21 cellular contexts compared by ENCODE assay signal in genomic region chr16:73713301-73713700, GRCh38.
DNase-seq lines count a peak whose midpoint lies in the region; ATAC-seq and TF ChIP-seq lines count a peak whose summit lies in the region.
"Had no signal": no experiment of that assay in that cellular context is flagged by ENCODE, and none has a peak within 500 bp of the region (broad histone marks: within the 10 kb centered on the region; RNA-seq: fewer than 3 reads in every experiment).

No MANE protein-coding gene starts in this region.

- TF ChIP-seq CTCF in dorsolateral prefrontal cortex (IDR thresholded peaks at IDR 0.05 in 54 of 56, conservative IDR thresholded peaks at IDR 0.05 in 2 of 56; ENCODE audit: low read depth in 1 of 56, partially characterized antibody in 56 of 56): peak in 13 of 56 donors; percentile 7 to 61 (median 17)

- intact Hi-C loops in dorsolateral prefrontal cortex (cut with DNase I): loop anchor here in 1 of 2 donors (5.0 to 10.0 kb wide), 4 partner anchors 146 to 1286 kb away; no protein-coding TSS in a partner anchor

- H3K27me3 ChIP-seq in dorsolateral prefrontal cortex: no peaks in the 10 kb centered on the region
- H3K27me3 ChIP-seq: BLaER1 treated with 17β-estradiol and CSF1 and Interleukin-3, amounts not matched to agents 10 nM and 100 nM; ovary; testis had no signal

- ATAC-seq in GM18909 (IDR thresholded peaks at IDR 0.05; ENCODE audit: poor library complexity, unreplicated experiment): no peak
- ATAC-seq: left colon, mucosa of descending colon had no signal

- peak overlapping the region in 58 of 59 donors; percentile 12 to 68 (median 42) for H3K4me3 ChIP-seq in dorsolateral prefrontal cortex
- H3K4me3 ChIP-seq: BLaER1 treated with 17β-estradiol and CSF1 and Interleukin-3, amounts not matched to agents 10 nM and 100 nM; mucosa of descending colon; ovary; smooth muscle cell; testis had no signal

- DNase-seq in NCI-H1105 treated with DMSO at 0.1 percent for 48 hours (lab: John Stamatoyannopoulos, UW): peak; percentile 32
- no peak for DNase-seq in NCI-H1105 (lab: John Stamatoyannopoulos, UW)
- peak; percentile 21 to 90 (median 82) for DNase-seq in dorsolateral prefrontal cortex
- DNase-seq in mucosa of gallbladder (ENCODE audit: low spot score): peak; percentile 27
- DNase-seq in superior temporal gyrus (ENCODE audit: extremely low spot score): peak; percentile 95
- no peak for DNase-seq in NCI-H345 (lab: John Stamatoyannopoulos, UW)
- DNase-seq in stimulated activated CD4-positive, alpha-beta T cell treated with anti-CD3 and anti-CD28 coated beads, Interleukin-15, amount 100 ng/mL, for 24 hours: no peak
- DNase-seq: activated CD4-positive, alpha-beta T cell treated with anti-CD3 and anti-CD28 coated beads for 4 hours; activated gamma-delta T cell; cerebellar nuclear complex; Karpas-422; left colon; mucosa of descending colon; ovary; stimulated activated CD8-positive, alpha-beta memory T cell treated with anti-CD3 and anti-CD28 coated beads, Interleukin-4, amount 100 ng/mL, for 48 hours; SW 1271; testis had no signal

- peak overlapping the region in 57 of 59 donors; percentile 1 to 89 (median 69) for H3K27ac ChIP-seq in dorsolateral prefrontal cortex
- H3K27ac ChIP-seq: BLaER1 treated with 17β-estradiol and CSF1 and Interleukin-3, amounts not matched to agents 10 nM and 100 nM; ovary; RWPE1; testis had no signal

Comparison
In these comparisons a context has a peak if more than half of its experiments do, and no peak if none do; other contexts are left out.
1. DNase-seq: peak in NCI-H1105 treated with DMSO at 0.1 percent for 48 hours (single experiment), dorsolateral prefrontal cortex (10 of 10), mucosa of gallbladder (single experiment) and superior temporal gyrus (single experiment); none in NCI-H1105 (single experiment), NCI-H345 (single experiment) and stimulated activated CD4-positive, alpha-beta T cell treated with anti-CD3 and anti-CD28 coated beads, Interleukin-15, amount 100 ng/mL, for 24 hours (single experiment).